38 cellular contexts compared by ENCODE assay signal in the genomic region with DNA sequence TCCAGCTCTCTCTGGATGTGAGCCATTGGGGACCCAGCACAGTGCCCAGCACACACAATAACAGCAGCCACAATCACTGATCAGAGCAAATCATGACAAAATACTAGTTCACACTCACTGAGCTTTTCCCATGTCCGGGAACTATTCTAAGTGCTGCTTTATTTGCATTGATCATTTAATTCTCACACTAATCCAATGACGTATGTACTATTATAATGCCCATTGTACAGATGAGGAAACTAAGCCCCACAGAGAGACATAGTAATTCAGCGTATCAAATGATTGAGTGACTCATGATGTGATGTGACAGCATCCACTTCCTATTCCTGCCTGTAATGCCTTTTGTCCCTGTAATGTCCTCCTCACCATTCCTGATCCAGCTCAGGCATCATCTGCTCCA. TPM values are rescaled to one million over a fixed set of nuclear protein-coding genes. Genes with fewer than 3 reads are reported as not detected.
"Had no signal": no experiment of that assay in that cellular context is flagged by ENCODE, and none has a peak within 500 bp of the region (broad histone marks: within the 10 kb centered on the region; RNA-seq: fewer than 3 reads in every experiment).

No MANE protein-coding gene starts in this region.

- H2AFZ ChIP-seq: PC-9 had no signal

- H3K4me3 ChIP-seq: adrenal gland, body of pancreas, breast epithelium, PC-9 had no signal

- H3K9me3 Mint-ChIP-seq: activated B cell treated with CpG ODN at 0.5 μM for 24 hours; activated CD4-positive, alpha-beta memory T cell treated with anti-CD3 and anti-CD28 coated beads for 36 hours; activated naive CD4-positive, alpha-beta T cell treated with anti-CD3 and anti-CD28 coated beads for 36 hours; activated naive CD4-positive, alpha-beta T cell treated with anti-CD3 and anti-CD28 coated beads, Interleukin-2, amount 50 U/mL, for 72 hours; activated T-cell treated with anti-CD3 and anti-CD28 coated beads, Interleukin-2, amount 50 U/mL, for 4 hours; activated T-helper 1 cell treated with anti-CD3 and anti-CD28 coated beads, Interleukin-12 subunit alpha, Interleukin-12 subunit beta, Interleukin-2, Interleukin-4 antibody, amounts not matched to agents 30 ng/mL and 10 ng/mL and 1 ng/mL, durations not matched to agents 14 hours and 24 hours and 36 hours; T-cell had no signal

- H3K36me3 ChIP-seq: adrenal gland, breast epithelium had no signal

- H3K4me1 Mint-ChIP-seq: activated B cell treated with CpG ODN at 0.5 μM for 24 hours, T-cell had no signal

- H3K4me1 ChIP-seq: adrenal gland, body of pancreas, breast epithelium had no signal

- H3K4me3 Mint-ChIP-seq: activated B cell treated with CpG ODN at 0.5 μM for 24 hours; activated CD4-positive, alpha-beta memory T cell treated with anti-CD3 and anti-CD28 coated beads for 36 hours; activated naive CD4-positive, alpha-beta T cell treated with anti-CD3 and anti-CD28 coated beads for 36 hours; activated T-cell treated with anti-CD3 and anti-CD28 coated beads, Interleukin-2, amount 50 U/mL, for 4 hours; activated T-helper 1 cell treated with anti-CD3 and anti-CD28 coated beads, Interleukin-12 subunit alpha, Interleukin-12 subunit beta, Interleukin-2, Interleukin-4 antibody, amounts not matched to agents 30 ng/mL and 10 ng/mL and 1 ng/mL, durations not matched to agents 14 hours and 24 hours and 36 hours; T-cell; T-helper 17 cell had no signal

- H3K27ac Mint-ChIP-seq: activated B cell treated with CpG ODN at 0.5 μM for 24 hours; activated CD4-positive, alpha-beta memory T cell treated with anti-CD3 and anti-CD28 coated beads for 36 hours; activated naive CD4-positive, alpha-beta T cell treated with anti-CD3 and anti-CD28 coated beads for 36 hours; activated naive CD4-positive, alpha-beta T cell treated with anti-CD3 and anti-CD28 coated beads, Interleukin-2, amount 50 U/mL, for 72 hours; activated T-helper 1 cell treated with anti-CD3 and anti-CD28 coated beads, Interleukin-12 subunit alpha, Interleukin-12 subunit beta, Interleukin-2, Interleukin-4 antibody, amounts not matched to agents 30 ng/mL and 10 ng/mL and 1 ng/mL, durations not matched to agents 14 hours and 24 hours and 36 hours; T-cell; T-helper 17 cell had no signal

- H3K9me3 ChIP-seq: adrenal gland, body of pancreas, breast epithelium had no signal

- ATAC-seq: activated naive CD4-positive, alpha-beta T cell treated with anti-CD3 and anti-CD28 coated beads, Interleukin-2, amount 50 U/mL, for 72 hours; activated T-cell treated with anti-CD3 and anti-CD28 coated beads, Interleukin-2, amount 50 U/mL, for 4 hours; body of pancreas; Right ventricle myocardium inferior; SK-N-SH treated with all-trans-retinoic acid at 6 μM for 48 hours; T-cell; T-helper 17 cell had no signal

- H3K36me3 Mint-ChIP-seq: activated CD4-positive, alpha-beta memory T cell treated with anti-CD3 and anti-CD28 coated beads for 36 hours; activated naive CD4-positive, alpha-beta T cell treated with anti-CD3 and anti-CD28 coated beads, Interleukin-2, amount 50 U/mL, for 72 hours; T-cell had no signal

- H3K27me3 ChIP-seq: adrenal gland, body of pancreas had no signal

- DNase-seq: activated B cell treated with CpG ODN at 0.5 μM for 24 hours; activated CD4-positive, alpha-beta memory T cell treated with anti-CD3 and anti-CD28 coated beads for 36 hours; activated CD4-positive, alpha-beta T cell treated with anti-CD3 and anti-CD28 coated beads for 4 hours; activated CD4-positive, alpha-beta T cell treated with anti-CD3 and anti-CD28 coated beads, Interleukin-2, amount 50 U/mL, for 1 hour; activated CD4-positive, CD25-positive, alpha-beta regulatory T cell treated with anti-CD3 and anti-CD28 coated beads, Interleukin-2, amount 50 U/mL, for 72 hours; activated CD8-positive, alpha-beta memory T cell treated with anti-CD3 and anti-CD28 coated beads, Interleukin-2, amount 50 U/mL, for 4 hours; activated gamma-delta T cell treated with Interleukin-2 at 50 U/mL for 16 hours; activated naive CD4-positive, alpha-beta T cell treated with anti-CD3 and anti-CD28 coated beads for 36 hours; activated T-cell treated with anti-CD3 and anti-CD28 coated beads for 4 hours; activated T-cell treated with anti-CD3 and anti-CD28 coated beads, Interleukin-2, amount 50 U/mL, for 4 hours; adrenal gland; body of pancreas; NCI-H1092 treated with DMSO at 0.1 percent for 48 hours; NCI-H1417; NCI-H146; NCI-H187; NCI-H2029 treated with DMSO at 0.1 percent for 48 hours; NCI-H2107; NCI-H2171; NCI-H510A; NCI-H748 treated with DMSO at 0.1 percent for 48 hours; NK-92 treated with Interleukin-12 subunit alpha and Interleukin-12 subunit beta, amount 100 ng/mL, for 24 hours; PC-9; SIG-M5; T-cell; T-helper 17 cell; T-helper 9 cell had no signal

- H3K27ac ChIP-seq: adrenal gland, body of pancreas, breast epithelium, PC-9, RWPE1, VCaP had no signal

- H3K4me2 ChIP-seq: PC-9 had no signal

RNA-seq across cellular contexts. Expression of gene S100A8, which starts 1.9 kb away (rescaled TPM):
- total RNA-seq: activated B cell treated with CpG ODN at 0.5 μM for 24 hours; activated CD4-positive, alpha-beta memory T cell treated with anti-CD3 and anti-CD28 coated beads for 36 hours; activated naive CD4-positive, alpha-beta T cell treated with anti-CD3 and anti-CD28 coated beads for 36 hours; activated naive CD4-positive, alpha-beta T cell treated with anti-CD3 and anti-CD28 coated beads, Interleukin-2, amount 50 U/mL, for 72 hours; activated T-cell treated with anti-CD3 and anti-CD28 coated beads, Interleukin-2, amount 50 U/mL, for 4 hours; activated T-helper 1 cell treated with anti-CD3 and anti-CD28 coated beads, Interleukin-12 subunit alpha, Interleukin-12 subunit beta, Interleukin-2, Interleukin-4 antibody, amounts not matched to agents 30 ng/mL and 10 ng/mL and 1 ng/mL, durations not matched to agents 14 hours and 24 hours and 36 hours; astrocyte; PC-9; SK-MEL-5 had no signal

RNA-seq across cellular contexts. Expression of gene S100A12, which starts 17.4 kb away (rescaled TPM):
- total RNA-seq: activated B cell treated with CpG ODN at 0.5 μM for 24 hours; activated CD4-positive, alpha-beta memory T cell treated with anti-CD3 and anti-CD28 coated beads for 36 hours; activated naive CD4-positive, alpha-beta T cell treated with anti-CD3 and anti-CD28 coated beads for 36 hours; activated naive CD4-positive, alpha-beta T cell treated with anti-CD3 and anti-CD28 coated beads, Interleukin-2, amount 50 U/mL, for 72 hours; activated T-cell treated with anti-CD3 and anti-CD28 coated beads, Interleukin-2, amount 50 U/mL, for 4 hours; activated T-helper 1 cell treated with anti-CD3 and anti-CD28 coated beads, Interleukin-12 subunit alpha, Interleukin-12 subunit beta, Interleukin-2, Interleukin-4 antibody, amounts not matched to agents 30 ng/mL and 10 ng/mL and 1 ng/mL, durations not matched to agents 14 hours and 24 hours and 36 hours; astrocyte; body of pancreas; M059J; PC-9; SK-MEL-5 had no signal

RNA-seq across cellular contexts. Expression of gene S100A7A, which starts 23.5 kb away (rescaled TPM):
- total RNA-seq: activated B cell treated with CpG ODN at 0.5 μM for 24 hours; activated CD4-positive, alpha-beta memory T cell treated with anti-CD3 and anti-CD28 coated beads for 36 hours; activated naive CD4-positive, alpha-beta T cell treated with anti-CD3 and anti-CD28 coated beads for 36 hours; activated naive CD4-positive, alpha-beta T cell treated with anti-CD3 and anti-CD28 coated beads, Interleukin-2, amount 50 U/mL, for 72 hours; activated T-cell treated with anti-CD3 and anti-CD28 coated beads, Interleukin-2, amount 50 U/mL, for 4 hours; activated T-helper 1 cell treated with anti-CD3 and anti-CD28 coated beads, Interleukin-12 subunit alpha, Interleukin-12 subunit beta, Interleukin-2, Interleukin-4 antibody, amounts not matched to agents 30 ng/mL and 10 ng/mL and 1 ng/mL, durations not matched to agents 14 hours and 24 hours and 36 hours; adrenal gland; astrocyte; body of pancreas; breast epithelium; cardiac septum; M059J; PC-9; Right ventricle myocardium inferior; SK-MEL-5; T-cell; T-helper 17 cell had no signal

RNA-seq across cellular contexts. Expression of gene S100A9, which starts 35.2 kb away (rescaled TPM):
- total RNA-seq: activated CD4-positive, alpha-beta memory T cell treated with anti-CD3 and anti-CD28 coated beads for 36 hours; activated T-helper 1 cell treated with anti-CD3 and anti-CD28 coated beads, Interleukin-12 subunit alpha, Interleukin-12 subunit beta, Interleukin-2, Interleukin-4 antibody, amounts not matched to agents 30 ng/mL and 10 ng/mL and 1 ng/mL, durations not matched to agents 14 hours and 24 hours and 36 hours; SK-MEL-5 had no signal

RNA-seq across cellular contexts. Expression of gene PGLYRP4, which starts 44.2 kb away (rescaled TPM):
- total RNA-seq: activated B cell treated with CpG ODN at 0.5 μM for 24 hours; activated CD4-positive, alpha-beta memory T cell treated with anti-CD3 and anti-CD28 coated beads for 36 hours; activated naive CD4-positive, alpha-beta T cell treated with anti-CD3 and anti-CD28 coated beads for 36 hours; activated naive CD4-positive, alpha-beta T cell treated with anti-CD3 and anti-CD28 coated beads, Interleukin-2, amount 50 U/mL, for 72 hours; activated T-cell treated with anti-CD3 and anti-CD28 coated beads, Interleukin-2, amount 50 U/mL, for 4 hours; activated T-helper 1 cell treated with anti-CD3 and anti-CD28 coated beads, Interleukin-12 subunit alpha, Interleukin-12 subunit beta, Interleukin-2, Interleukin-4 antibody, amounts not matched to agents 30 ng/mL and 10 ng/mL and 1 ng/mL, durations not matched to agents 14 hours and 24 hours and 36 hours; adrenal gland; astrocyte; body of pancreas; breast epithelium; cardiac septum; M059J; PC-9; Right ventricle myocardium inferior; SK-MEL-5; T-cell; T-helper 17 cell had no signal
